ENCODE assay signal across 1 cellular context in genomic region chr19:38618590-38619360, GRCh38.
TF ChIP-seq lines count a peak whose summit lies in the region.

EIF3K (plus strand) TSS chr19:38619188; CDS start chr19:38619269, 81 bp downstream.

TF ChIP-seq in K562, 482 proteins besides CTCF, POLR2A, EP300 and RAD21 (continued from another document and continues in another):
- TF ChIP-seq STAT5B (CRISPR knock-in tag; IDR thresholded peaks at IDR 0.05) (no peak), BCOR (IDR thresholded peaks at IDR 0.05) (no peak), MBD1 (CRISPR knock-in tag; IDR thresholded peaks at IDR 0.05) (no peak), ZC3H8 (IDR thresholded peaks at IDR 0.05) (no peak), IFI16 (CRISPR knock-in tag; IDR thresholded peaks at IDR 0.05) (no peak), CUX1 (CRISPR knock-in tag; IDR thresholded peaks at IDR 0.05) (no peak), MAFF (IDR thresholded peaks at IDR 0.05; ENCODE audit: low read length) (no peak), E2F5 (CRISPR knock-in tag; IDR thresholded peaks at IDR 0.05) (no peak), ETS1 (conservative IDR thresholded peaks at IDR 0.05; ENCODE audit: control insufficient read depth, low read depth, low read length) (no peak; the same call in none of the 2 replicates), KAT8 (IDR thresholded peaks at IDR 0.05; ENCODE audit: low read depth) (no peak), TCF15 (CRISPR knock-in tag; IDR thresholded peaks at IDR 0.05) (no peak), HNRNPUL1 (IDR thresholded peaks at IDR 0.05; ENCODE audit: low read length) (no peak), ZNF778 (CRISPR knock-in tag; IDR thresholded peaks at IDR 0.05) (no peak), NFIC (IDR thresholded peaks at IDR 0.05) (0 out of 2 replicates have a peak, but pooled peaks have one; percentile 18), BRD4 (IDR thresholded peaks at IDR 0.05) (no peak), ETS2 (tag; IDR thresholded peaks at IDR 0.05; ENCODE audit: borderline replicate concordance, poor library complexity, severe bottlenecking) (no peak), TBL1XR1 (IDR thresholded peaks at IDR 0.05; ENCODE audit: low read length in 2 of 2) (no peak), GTF3C2 (IDR thresholded peaks at IDR 0.05; ENCODE audit: borderline replicate concordance, extremely low read depth, insufficient read length) (no peak), PHF8 (IDR thresholded peaks at IDR 0.05; ENCODE audit: borderline replicate concordance, low read length) (peak; percentile 92), E2F3 (CRISPR knock-in tag; IDR thresholded peaks at IDR 0.05) (peak; percentile 83), ELK3 (CRISPR knock-in tag; IDR thresholded peaks at IDR 0.05) (no peak), NR2F6 (CRISPR knock-in tag; IDR thresholded peaks at IDR 0.05) (no peak), ZNF592 (IDR thresholded peaks at IDR 0.05) (no peak; the same call in 1 of the 2 replicates), STAG1 (CRISPR knock-in tag; IDR thresholded peaks at IDR 0.05; ENCODE audit: borderline replicate concordance) (no peak), ZNF740 (CRISPR knock-in tag; IDR thresholded peaks at IDR 0.05) (no peak), ZNF740 (tag; IDR thresholded peaks at IDR 0.05) (no peak), RFX7 (CRISPR knock-in tag; IDR thresholded peaks at IDR 0.05) (no peak), ZFX (CRISPR knock-in tag; IDR thresholded peaks at IDR 0.05) (peak; percentile 94), SNRNP70 (optimal IDR thresholded peaks at IDR 0.05; ENCODE audit: low read depth, low read length) (no peak), TOE1 (IDR thresholded peaks at IDR 0.05; ENCODE audit: borderline replicate concordance) (peak; percentile 97), TOE1 (CRISPR knock-in tag; IDR thresholded peaks at IDR 0.05; ENCODE audit: borderline replicate concordance, low read depth) (no peak), KAT2B (IDR thresholded peaks at IDR 0.05; ENCODE audit: low read depth, low read length) (no peak), ZNF41 (CRISPR knock-in tag; conservative IDR thresholded peaks at IDR 0.05) (no peak), DIDO1 (tag; IDR thresholded peaks at IDR 0.05; ENCODE audit: low read depth) (no peak), SIX5 (IDR thresholded peaks at IDR 0.05; ENCODE audit: borderline replicate concordance in 1 of 2, insufficient read depth in 1 of 2, low read depth in 1 of 2, low read length in 2 of 2) (no peak; a peak in 1 of 4 replicates), HNRNPL (IDR thresholded peaks at IDR 0.05; ENCODE audit: low read depth, low read length) (no peak), E2F1 (CRISPR knock-in tag; IDR thresholded peaks at IDR 0.05) (peak; percentile 92), ASH1L (IDR thresholded peaks at IDR 0.05; ENCODE audit: borderline replicate concordance, low read depth, partially characterized antibody) (no peak), TRIM28 (IDR thresholded peaks at IDR 0.05) (0 out of 2 replicates have a peak, but pooled peaks have one; percentile 24), CXXC5 (CRISPR knock-in tag; IDR thresholded peaks at IDR 0.05) (peak; percentile 83), SMAD4 (CRISPR knock-in tag; conservative IDR thresholded peaks at IDR 0.05) (peak; percentile 62)
